ENCODE assay signal across 13 cellular contexts in the genomic region with DNA sequence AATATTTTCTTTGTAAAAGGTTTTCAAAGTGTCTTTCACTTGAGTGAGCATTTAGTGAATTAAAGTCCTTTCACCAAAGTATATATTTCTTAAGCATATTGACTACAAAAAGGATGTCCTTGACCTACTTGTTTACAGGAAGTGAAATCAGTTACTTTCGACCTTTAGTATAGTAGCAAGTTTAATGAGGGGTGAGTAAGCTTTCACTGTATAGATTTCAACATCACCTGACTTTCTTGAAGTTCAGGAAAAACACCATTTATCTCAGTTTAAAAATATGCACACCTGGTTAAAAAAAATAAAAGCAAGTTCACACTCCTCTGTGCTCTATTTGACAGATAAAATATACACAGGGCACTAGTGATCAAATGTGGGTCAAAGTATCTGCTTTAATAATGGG.
DNase-seq lines count a peak whose midpoint lies in the region; ATAC-seq and TF ChIP-seq lines count a peak whose summit lies in the region.
"Had no signal": no experiment of that assay in that cellular context is flagged by ENCODE, and none has a peak within 500 bp of the region (broad histone marks: within the 10 kb centered on the region; RNA-seq: fewer than 3 reads in every experiment).

No MANE protein-coding gene starts in this region.

- H3K36me3 ChIP-seq in aorta (ENCODE audit: control insufficient read depth in 1 of 2, insufficient read depth in 2 of 2, low read length in 1 of 2): no peaks in the 10 kb centered on the region

- H3K4me1 ChIP-seq in aorta (ENCODE audit: control insufficient read depth in 1 of 2, insufficient read depth in 2 of 2, low read length in 2 of 2): no peaks in the 10 kb centered on the region

- no peak overlapping the region for H3K4me3 ChIP-seq in aorta (ENCODE audit: low read length in 2 of 2)

- 49 to 51% methylated on average over 1 of the region's 1 CpG for WGBS in aorta, 2 donors

- no peaks in the 10 kb centered on the region for H3K27me3 ChIP-seq in aorta (ENCODE audit: control insufficient read depth in 1 of 2, insufficient read depth in 2 of 2, low read length in 1 of 2)

- TF ChIP-seq CTCF in GM20000 (IDR thresholded peaks at IDR 0.05; ENCODE audit: extremely low read depth, missing control alignments): no peak
- TF ChIP-seq CTCF in RWPE1 (conservative IDR thresholded peaks at IDR 0.05; ENCODE audit: low read depth): no peak

- peaks cover 1% of the 10 kb centered on the region for H3K9me3 ChIP-seq in aorta (ENCODE audit: control insufficient read depth, low read length)

- intact Hi-C loops in aorta (cut with DNase I): no loop called here

- DNase-seq in DMS53 (lab: John Stamatoyannopoulos, UW): peak; percentile 53
- peak; percentile 4 for DNase-seq in GM20000 (ENCODE audit: low spot score)
- DNase-seq in RWPE1 (ENCODE audit: low spot score): peak; percentile 42
- no peak for DNase-seq in aorta
- DNase-seq in putamen (ENCODE audit: low spot score): no peak
- no peak for DNase-seq in hippocampal formation (lab: John Stamatoyannopoulos, UW)
- DNase-seq: activated T-cell treated with anti-CD3 and anti-CD28 coated beads, Interleukin-2, amount 50 U/mL, for 1 hour; effector memory CD4-positive, alpha-beta T cell; NCI-H748 treated with DMSO at 0.1 percent for 48 hours; stimulated activated CD8-positive, alpha-beta memory T cell treated with anti-CD3 and anti-CD28 coated beads, Interleukin-4, amount 100 ng/mL, for 48 hours had no signal

- no peak overlapping the region for H3K27ac ChIP-seq in RWPE1
- no peak overlapping the region for H3K27ac ChIP-seq in aorta (ENCODE audit: low read depth in 1 of 2, low read length in 2 of 2)

- CTCF ChIA-PET in RWPE1 (lab: Yijun Ruan, JAX): no interaction called here

- ATAC-seq in HG03103 (IDR thresholded peaks at IDR 0.05; ENCODE audit: low read depth, unreplicated experiment) (peak; percentile 66), aorta (ENCODE audit: low FRiP score) (no peak), HG03045 (IDR thresholded peaks at IDR 0.05; ENCODE audit: unreplicated experiment) (no peak)
- ATAC-seq: HCT116 had no signal

- POLR2A ChIA-PET in RWPE1 (lab: Yijun Ruan, JAX; ENCODE audit: low non-redundant PET): no interaction called here

Comparison
In these comparisons a context has a peak if more than half of its experiments do, and no peak if none do; other contexts are left out.
1. DNase-seq: peak in DMS53 (single experiment), GM20000 (single experiment) and RWPE1 (single experiment); none in aorta (0 of 2), putamen (single experiment) and hippocampal formation (0 of 2).